23 cellular contexts compared by ENCODE assay signal in the genomic region with DNA sequence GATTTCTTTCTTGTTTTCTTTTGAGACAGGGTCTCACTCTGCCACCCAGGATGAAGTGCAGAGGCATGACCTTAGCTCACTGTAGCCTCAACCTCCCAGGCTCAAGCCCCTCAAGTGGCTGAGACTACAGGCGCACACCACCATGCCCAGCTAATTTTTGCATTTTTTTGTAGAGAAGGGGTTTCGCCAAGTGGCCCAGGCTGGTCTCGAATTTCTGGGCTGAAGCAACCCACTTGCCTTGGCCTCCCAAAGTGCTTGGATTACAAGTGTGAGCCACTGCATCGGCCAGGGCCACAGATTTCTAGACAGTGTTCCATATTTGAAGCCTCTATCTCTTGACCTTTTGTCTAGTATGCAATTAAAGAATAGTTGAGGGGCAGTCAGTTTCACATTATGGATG.
"Had no signal": no experiment of that assay in that cellular context is flagged by ENCODE, and none has a peak within 500 bp of the region (broad histone marks: within the 10 kb centered on the region; RNA-seq: fewer than 3 reads in every experiment).

No MANE protein-coding gene starts in this region.

- DNase-seq: activated CD4-positive, alpha-beta T cell treated with anti-CD3 and anti-CD28 coated beads for 36 hours; activated CD4-positive, CD25-positive, alpha-beta regulatory T cell; activated CD8-positive, alpha-beta T cell treated with anti-CD3 and anti-CD28 coated beads, Interleukin-2, amount 10 ng/mL, durations not matched to agents 7 days and 5 days; body of pancreas; cerebellar nuclear complex; hippocampal formation; lower lobe of right lung; mesendoderm; mucosa of descending colon; right cardiac atrium; stimulated activated CD4-positive, alpha-beta T cell treated with anti-CD3 and anti-CD28 coated beads, Interleukin-12 subunit alpha, Interleukin-12 subunit beta, amount 100 ng/mL, for 4 hours; stimulated activated CD4-positive, alpha-beta T cell treated with anti-CD3 and anti-CD28 coated beads, Interleukin-4, amount 100 ng/mL, for 1 hour; stimulated activated naive CD8-positive, alpha-beta T cell treated with anti-CD3 and anti-CD28 coated beads, Interleukin-15, amount 100 ng/mL, for 72 hours; substantia nigra; T-helper 1 cell; upper lobe of left lung had no signal

- H3K27ac ChIP-seq: body of pancreas, coronary artery, gastroesophageal sphincter, lower lobe of right lung, pancreas, skin epidermis, upper lobe of left lung had no signal

- H3K4me3 ChIP-seq: body of pancreas, coronary artery, dorsolateral prefrontal cortex, gastroesophageal sphincter, lower lobe of right lung, mucosa of descending colon, pancreas, skin epidermis, upper lobe of left lung had no signal

- ATAC-seq: activated CD4-positive, alpha-beta T cell treated with anti-CD3 and anti-CD28 coated beads for 36 hours; activated CD8-positive, alpha-beta T cell treated with anti-CD3 and anti-CD28 coated beads, Interleukin-2, amount 10 ng/mL, durations not matched to agents 7 days and 5 days; body of pancreas; gastroesophageal sphincter; lower lobe of right lung; mucosa of descending colon; pancreas; right cardiac atrium; stimulated activated naive CD8-positive, alpha-beta T cell treated with anti-CD3 and anti-CD28 coated beads, Interleukin-15, amount 100 ng/mL, for 72 hours had no signal

- H3K27ac Mint-ChIP-seq: activated CD4-positive, alpha-beta T cell treated with anti-CD3 and anti-CD28 coated beads for 36 hours; activated CD8-positive, alpha-beta T cell treated with anti-CD3 and anti-CD28 coated beads, Interleukin-2, amount 10 ng/mL, durations not matched to agents 7 days and 5 days; activated naive CD4-positive, alpha-beta T cell treated with anti-CD3 and anti-CD28 coated beads, Interleukin-2, amount 50 U/mL, for 24 hours; activated T-helper 1 cell treated with anti-CD3 and anti-CD28 coated beads, Interleukin-12 subunit alpha, Interleukin-12 subunit beta, Interleukin-2, Interleukin-4 antibody, amounts not matched to agents 30 ng/mL and 10 ng/mL and 1 ng/mL, durations not matched to agents 14 hours and 24 hours and 36 hours had no signal

- H3K27me3 ChIP-seq: body of pancreas, dorsolateral prefrontal cortex, gastroesophageal sphincter, pancreas, upper lobe of left lung had no signal

- H3K4me1 Mint-ChIP-seq: activated CD4-positive, alpha-beta T cell treated with anti-CD3 and anti-CD28 coated beads for 36 hours; activated naive CD4-positive, alpha-beta T cell treated with anti-CD3 and anti-CD28 coated beads, Interleukin-2, amount 50 U/mL, for 24 hours; stimulated activated naive CD8-positive, alpha-beta T cell treated with anti-CD3 and anti-CD28 coated beads, Interleukin-15, amount 100 ng/mL, for 72 hours had no signal

- H3K9me3 ChIP-seq: body of pancreas, gastroesophageal sphincter, lower lobe of right lung, mucosa of descending colon, pancreas, upper lobe of left lung had no signal

- H3K9me3 Mint-ChIP-seq: activated naive CD4-positive, alpha-beta T cell treated with anti-CD3 and anti-CD28 coated beads, Interleukin-2, amount 50 U/mL, for 24 hours; activated T-helper 1 cell treated with anti-CD3 and anti-CD28 coated beads, Interleukin-12 subunit alpha, Interleukin-12 subunit beta, Interleukin-2, Interleukin-4 antibody, amounts not matched to agents 30 ng/mL and 10 ng/mL and 1 ng/mL, durations not matched to agents 14 hours and 24 hours and 36 hours; stimulated activated naive CD8-positive, alpha-beta T cell treated with anti-CD3 and anti-CD28 coated beads, Interleukin-15, amount 100 ng/mL, for 72 hours had no signal

- H3K4me3 Mint-ChIP-seq: activated CD4-positive, alpha-beta T cell treated with anti-CD3 and anti-CD28 coated beads for 36 hours; activated CD8-positive, alpha-beta T cell treated with anti-CD3 and anti-CD28 coated beads, Interleukin-2, amount 10 ng/mL, durations not matched to agents 7 days and 5 days; activated naive CD4-positive, alpha-beta T cell treated with anti-CD3 and anti-CD28 coated beads, Interleukin-2, amount 50 U/mL, for 24 hours; activated T-helper 1 cell treated with anti-CD3 and anti-CD28 coated beads, Interleukin-12 subunit alpha, Interleukin-12 subunit beta, Interleukin-2, Interleukin-4 antibody, amounts not matched to agents 30 ng/mL and 10 ng/mL and 1 ng/mL, durations not matched to agents 14 hours and 24 hours and 36 hours; stimulated activated naive CD8-positive, alpha-beta T cell treated with anti-CD3 and anti-CD28 coated beads, Interleukin-15, amount 100 ng/mL, for 72 hours had no signal

- H3K4me1 ChIP-seq: body of pancreas, gastroesophageal sphincter, lower lobe of right lung, pancreas, upper lobe of left lung had no signal

- H3K27me3 Mint-ChIP-seq: activated CD4-positive, alpha-beta T cell treated with anti-CD3 and anti-CD28 coated beads for 36 hours; activated naive CD4-positive, alpha-beta T cell treated with anti-CD3 and anti-CD28 coated beads, Interleukin-2, amount 50 U/mL, for 24 hours; stimulated activated naive CD8-positive, alpha-beta T cell treated with anti-CD3 and anti-CD28 coated beads, Interleukin-15, amount 100 ng/mL, for 72 hours had no signal
